Comparison of ENCODE assay signal across 23 cellular contexts in the genomic region with DNA sequence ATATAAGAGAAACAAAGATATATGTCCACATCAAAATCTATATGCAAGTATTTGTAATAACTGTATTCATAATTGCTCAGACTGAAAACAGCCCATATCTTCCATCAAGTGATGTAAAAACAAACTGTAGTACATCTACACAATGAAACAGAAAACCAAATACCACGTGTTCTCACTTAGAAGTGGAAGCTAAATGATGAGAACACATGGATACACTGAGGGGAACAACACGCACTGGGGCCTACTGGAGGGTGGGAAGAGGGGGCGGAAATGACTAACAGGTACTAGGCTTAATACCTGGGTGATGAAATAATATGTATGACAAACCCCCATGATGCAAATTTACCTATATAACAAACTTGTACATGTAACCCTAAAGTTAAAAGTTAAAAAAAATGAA. TPM values are rescaled to one million over a fixed set of nuclear protein-coding genes. Genes with fewer than 3 reads are reported as not detected.
DNase-seq lines count a peak whose midpoint lies in the region; ATAC-seq lines count a peak whose summit lies in the region.
"Had no signal": no experiment of that assay in that cellular context is flagged by ENCODE, and none has a peak within 500 bp of the region (broad histone marks: within the 10 kb centered on the region; RNA-seq: fewer than 3 reads in every experiment).

No MANE protein-coding gene starts in this region.

- H3K4me3 Mint-ChIP-seq in activated CD4-positive, alpha-beta memory T cell treated with anti-CD3 and anti-CD28 coated beads for 36 hours: no peak overlapping the region
- no peak overlapping the region for H3K4me3 Mint-ChIP-seq in activated CD4-positive, alpha-beta memory T cell treated with anti-CD3 and anti-CD28 coated beads, Interleukin-2, amount 10 ng/mL, durations not matched to agents 7 days and 5 days
- no peak overlapping the region for H3K4me3 Mint-ChIP-seq in T-helper 2 cell treated with Interferon-gamma antibody and Interleukin-4, amounts not matched to agents 5 μg/mL and 100 μg/mL, for 36 hours
- H3K4me3 Mint-ChIP-seq in activated naive CD8-positive, alpha-beta T cell treated with anti-CD3 and anti-CD28 coated beads for 36 hours: no peak overlapping the region
- H3K4me3 Mint-ChIP-seq in immature natural killer cell: no peak overlapping the region
- H3K4me3 Mint-ChIP-seq: B cell; brain; CD8-positive, alpha-beta memory T cell; naive thymus-derived CD8-positive, alpha-beta T cell had no signal

- CTCF ChIA-PET in activated CD4-positive, alpha-beta memory T cell treated with anti-CD3 and anti-CD28 coated beads for 36 hours (lab: Charles Lee): no interaction called here
- CTCF ChIA-PET in activated CD4-positive, alpha-beta memory T cell treated with anti-CD3 and anti-CD28 coated beads, Interleukin-2, amount 10 ng/mL, durations not matched to agents 7 days and 5 days (lab: Charles Lee): no interaction called here

- POLR2A ChIA-PET in activated CD4-positive, alpha-beta memory T cell treated with anti-CD3 and anti-CD28 coated beads for 36 hours (lab: Charles Lee): no interaction called here
- POLR2A ChIA-PET in activated CD4-positive, alpha-beta memory T cell treated with anti-CD3 and anti-CD28 coated beads, Interleukin-2, amount 10 ng/mL, durations not matched to agents 7 days and 5 days (lab: Charles Lee): no interaction called here

- peak overlapping the region; percentile 63 for H3K27ac Mint-ChIP-seq in activated CD4-positive, alpha-beta memory T cell treated with anti-CD3 and anti-CD28 coated beads for 36 hours
- no peak overlapping the region for H3K27ac Mint-ChIP-seq in activated CD4-positive, alpha-beta memory T cell treated with anti-CD3 and anti-CD28 coated beads, Interleukin-2, amount 10 ng/mL, durations not matched to agents 7 days and 5 days
- no peak overlapping the region for H3K27ac Mint-ChIP-seq in T-helper 2 cell treated with Interferon-gamma antibody and Interleukin-4, amounts not matched to agents 5 μg/mL and 100 μg/mL, for 36 hours
- peak overlapping the region; percentile 67 for H3K27ac Mint-ChIP-seq in activated naive CD8-positive, alpha-beta T cell treated with anti-CD3 and anti-CD28 coated beads for 36 hours
- H3K27ac Mint-ChIP-seq in immature natural killer cell: peak overlapping the region in 1 of 6 donors; percentile 42
- H3K27ac Mint-ChIP-seq: B cell; brain; CD8-positive, alpha-beta memory T cell had no signal

- H3K27me3 Mint-ChIP-seq in activated CD4-positive, alpha-beta memory T cell treated with anti-CD3 and anti-CD28 coated beads for 36 hours: no peaks in the 10 kb centered on the region
- no peaks in the 10 kb centered on the region for H3K27me3 Mint-ChIP-seq in activated CD4-positive, alpha-beta memory T cell treated with anti-CD3 and anti-CD28 coated beads, Interleukin-2, amount 10 ng/mL, durations not matched to agents 7 days and 5 days
- no peaks in the 10 kb centered on the region for H3K27me3 Mint-ChIP-seq in T-helper 2 cell treated with Interferon-gamma antibody and Interleukin-4, amounts not matched to agents 5 μg/mL and 100 μg/mL, for 36 hours (ENCODE audit: low read depth)
- no peaks in the 10 kb centered on the region for H3K27me3 Mint-ChIP-seq in activated naive CD8-positive, alpha-beta T cell treated with anti-CD3 and anti-CD28 coated beads for 36 hours
- no peaks in the 10 kb centered on the region for H3K27me3 Mint-ChIP-seq in immature natural killer cell (ENCODE audit: low read depth in 3 of 3)
- H3K27me3 Mint-ChIP-seq: B cell; brain; CD8-positive, alpha-beta memory T cell; naive thymus-derived CD8-positive, alpha-beta T cell had no signal

- H3K36me3 Mint-ChIP-seq in activated CD4-positive, alpha-beta memory T cell treated with anti-CD3 and anti-CD28 coated beads for 36 hours: peaks cover 79% of the 10 kb centered on the region
- peaks cover 90% of the 10 kb centered on the region for H3K36me3 Mint-ChIP-seq in activated CD4-positive, alpha-beta memory T cell treated with anti-CD3 and anti-CD28 coated beads, Interleukin-2, amount 10 ng/mL, durations not matched to agents 7 days and 5 days (ENCODE audit: low read depth)
- peaks cover 89% of the 10 kb centered on the region for H3K36me3 Mint-ChIP-seq in T-helper 2 cell treated with Interferon-gamma antibody and Interleukin-4, amounts not matched to agents 5 μg/mL and 100 μg/mL, for 36 hours (ENCODE audit: low read depth)
- H3K36me3 Mint-ChIP-seq in activated naive CD8-positive, alpha-beta T cell treated with anti-CD3 and anti-CD28 coated beads for 36 hours: peaks cover 85% of the 10 kb centered on the region
- H3K36me3 Mint-ChIP-seq in immature natural killer cell: peaks cover 53 to 76% (median 70%) of the 10 kb centered on the region in 3 donors

- H3K9me3 Mint-ChIP-seq in activated CD4-positive, alpha-beta memory T cell treated with anti-CD3 and anti-CD28 coated beads for 36 hours: peaks cover 29% of the 10 kb centered on the region
- H3K9me3 Mint-ChIP-seq in activated CD4-positive, alpha-beta memory T cell treated with anti-CD3 and anti-CD28 coated beads, Interleukin-2, amount 10 ng/mL, durations not matched to agents 7 days and 5 days: peaks cover 36% of the 10 kb centered on the region
- peaks cover 66% of the 10 kb centered on the region for H3K9me3 Mint-ChIP-seq in T-helper 2 cell treated with Interferon-gamma antibody and Interleukin-4, amounts not matched to agents 5 μg/mL and 100 μg/mL, for 36 hours
- peaks cover 27% of the 10 kb centered on the region for H3K9me3 Mint-ChIP-seq in activated naive CD8-positive, alpha-beta T cell treated with anti-CD3 and anti-CD28 coated beads for 36 hours
- H3K9me3 Mint-ChIP-seq in immature natural killer cell: peaks cover 0 to 13% (median 3%) of the 10 kb centered on the region in 6 donors

- intact Hi-C loops in activated CD4-positive, alpha-beta memory T cell treated with anti-CD3 and anti-CD28 coated beads for 36 hours (cut with micrococcal nuclease): loop anchor here (1.0 to 2.0 kb wide), 5 partner anchors 27 to 136 kb away; partner anchors contain the start of genes CENPC and UBA6
- intact Hi-C loops in sciatic nerve (cut with DNase I): no loop called here

- peak; percentile 63 for DNase-seq in activated CD4-positive, alpha-beta memory T cell treated with anti-CD3 and anti-CD28 coated beads for 36 hours
- DNase-seq in activated CD4-positive, alpha-beta memory T cell treated with anti-CD3 and anti-CD28 coated beads, Interleukin-2, amount 10 ng/mL, durations not matched to agents 7 days and 5 days: no peak
- peak; percentile 34 for DNase-seq in T-helper 2 cell treated with Interferon-gamma antibody and Interleukin-4, amounts not matched to agents 5 μg/mL and 100 μg/mL, for 36 hours (ENCODE audit: low spot score)
- peak; percentile 21 for DNase-seq in activated naive CD8-positive, alpha-beta T cell treated with anti-CD3 and anti-CD28 coated beads for 36 hours
- DNase-seq in stimulated activated CD4-positive, alpha-beta T cell treated with anti-CD3 and anti-CD28 coated beads, TNF-alpha, amount 100 ng/mL, for 48 hours (ENCODE audit: low read depth in 3 of 3): peak; percentile 10 to 26 (median 24)
- DNase-seq in immature natural killer cell (no peak), sciatic nerve (ENCODE audit: low spot score) (no peak)
- DNase-seq: CD8-positive, alpha-beta memory T cell; DMS 273 treated with DMSO at 0.1 percent for 48 hours; EL; naive thymus-derived CD8-positive, alpha-beta T cell; NCI-H2081; NCI-H2227 treated with DMSO at 0.1 percent for 48 hours; NCI-H69; SHP77; stomach; tibial artery had no signal

- ATAC-seq in sciatic nerve: no peak
- no peak for ATAC-seq in HG02678 (IDR thresholded peaks at IDR 0.05; ENCODE audit: unreplicated experiment)
- ATAC-seq: GM12878; HCT116; naive thymus-derived CD8-positive, alpha-beta T cell; Panc1 had no signal

- H3K4me1 Mint-ChIP-seq in activated CD4-positive, alpha-beta memory T cell treated with anti-CD3 and anti-CD28 coated beads for 36 hours (ENCODE audit: low read depth): peaks cover 24% of the 10 kb centered on the region
- peaks cover 14% of the 10 kb centered on the region for H3K4me1 Mint-ChIP-seq in activated CD4-positive, alpha-beta memory T cell treated with anti-CD3 and anti-CD28 coated beads, Interleukin-2, amount 10 ng/mL, durations not matched to agents 7 days and 5 days
- H3K4me1 Mint-ChIP-seq in T-helper 2 cell treated with Interferon-gamma antibody and Interleukin-4, amounts not matched to agents 5 μg/mL and 100 μg/mL, for 36 hours (ENCODE audit: low read depth): peaks cover 14% of the 10 kb centered on the region
- peaks cover 14% of the 10 kb centered on the region for H3K4me1 Mint-ChIP-seq in activated naive CD8-positive, alpha-beta T cell treated with anti-CD3 and anti-CD28 coated beads for 36 hours
- peaks cover 10 to 25% of the 10 kb centered on the region in 2 donors for H3K4me1 Mint-ChIP-seq in immature natural killer cell
- H3K4me1 Mint-ChIP-seq: brain had no signal

RNA-seq across cellular contexts. Expression of gene UBA6, which starts 42.7 kb away (rescaled TPM):
- total RNA-seq in activated CD4-positive, alpha-beta memory T cell treated with anti-CD3 and anti-CD28 coated beads for 36 hours: 100 to 1,000 TPM; 107 to 112 TPM
- 100 to 1,000 TPM; 116 to 117 TPM for total RNA-seq in activated CD4-positive, alpha-beta memory T cell treated with anti-CD3 and anti-CD28 coated beads, Interleukin-2, amount 10 ng/mL, durations not matched to agents 7 days and 5 days
- total RNA-seq in activated naive CD8-positive, alpha-beta T cell treated with anti-CD3 and anti-CD28 coated beads for 36 hours: 10 to 100 TPM; 74.4 to 85.6 TPM
- polyA plus RNA-seq in immature natural killer cell: 10 to 100 TPM; 11.7 to 24.9 (median 12.0) TPM
- 62.7 TPM for total RNA-seq in sciatic nerve

Comparison
In these comparisons a context has a peak if more than half of its experiments do, and no peak if none do; other contexts are left out.
1. DNase-seq: peak in activated CD4-positive, alpha-beta memory T cell treated with anti-CD3 and anti-CD28 coated beads for 36 hours (single experiment), T-helper 2 cell treated with Interferon-gamma antibody and Interleukin-4, amounts not matched to agents 5 μg/mL and 100 μg/mL, for 36 hours (single experiment), activated naive CD8-positive, alpha-beta T cell treated with anti-CD3 and anti-CD28 coated beads for 36 hours (single experiment) and stimulated activated CD4-positive, alpha-beta T cell treated with anti-CD3 and anti-CD28 coated beads, TNF-alpha, amount 100 ng/mL, for 48 hours (3 of 3); none in activated CD4-positive, alpha-beta memory T cell treated with anti-CD3 and anti-CD28 coated beads, Interleukin-2, amount 10 ng/mL, durations not matched to agents 7 days and 5 days (single experiment), immature natural killer cell (0 of 3) and sciatic nerve (single experiment).
2. H3K27ac Mint-ChIP-seq: peak in activated CD4-positive, alpha-beta memory T cell treated with anti-CD3 and anti-CD28 coated beads for 36 hours (single experiment) and activated naive CD8-positive, alpha-beta T cell treated with anti-CD3 and anti-CD28 coated beads for 36 hours (single experiment); none in activated CD4-positive, alpha-beta memory T cell treated with anti-CD3 and anti-CD28 coated beads, Interleukin-2, amount 10 ng/mL, durations not matched to agents 7 days and 5 days (single experiment) and T-helper 2 cell treated with Interferon-gamma antibody and Interleukin-4, amounts not matched to agents 5 μg/mL and 100 μg/mL, for 36 hours (single experiment).